Comparison of ENCODE assay signal across 7 cellular contexts in genomic region chr1:72037745-72038343, GRCh38.
DNase-seq lines count a peak whose midpoint lies in the region; FAIRE-seq and TF ChIP-seq lines count a peak whose summit lies in the region.

No MANE protein-coding gene starts in this region.

- intact Hi-C loops in uterus (cut with DNase I; ENCODE audit: low total_unique reads), result no loop called here

- TF ChIP-seq CTCF in GM20000 (IDR thresholded peaks at IDR 0.05; ENCODE audit: extremely low read depth, missing control alignments), result peak; percentile 47
- peak; percentile 31 for TF ChIP-seq CTCF in NB4 (IDR thresholded peaks at IDR 0.05; ENCODE audit: low read depth, low read length)
- peak in 2 of 3 experiments; percentile 51 to 58 for TF ChIP-seq CTCF in keratinocyte (optimal IDR thresholded peaks at IDR 0.05 in 1 of 3, IDR thresholded peaks at IDR 0.05 in 1 of 3, conservative IDR thresholded peaks at IDR 0.05 in 1 of 3; ENCODE audit: extremely low read depth in 1 of 3, insufficient read depth in 2 of 3, low read length in 3 of 3)
- peak in 3 of 4 experiments; percentile 12 to 25 (median 14) for TF ChIP-seq CTCF in uterus (IDR thresholded peaks at IDR 0.05)

- TF ChIP-seq POLR2A in NB4 (IDR thresholded peaks at IDR 0.05; ENCODE audit: extremely low read depth, insufficient read length) (no peak), uterus (IDR thresholded peaks at IDR 0.05) (no peak)

- no peaks in the 10 kb centered on the region for H3K4me1 ChIP-seq in keratinocyte (ENCODE audit: control insufficient read depth, extremely low read depth, insufficient read depth, low read length)
- H3K4me1 ChIP-seq in uterus, result no peaks in the 10 kb centered on the region

- H3K4me3 ChIP-seq in NB4 (ENCODE audit: low read depth, low read length) (no peak overlapping the region), keratinocyte (ENCODE audit: control insufficient read depth in 2 of 3, extremely low read depth in 1 of 3, insufficient read depth in 2 of 3, low read depth in 1 of 3, low read length in 3 of 3) (no peak overlapping the region), uterus (no peak overlapping the region)

- H2AFZ ChIP-seq in keratinocyte (ENCODE audit: control insufficient read depth, low read length), result no peak overlapping the region

- H3K9ac ChIP-seq in keratinocyte (ENCODE audit: control insufficient read depth, extremely low read depth, insufficient read depth, low read length), result no peak overlapping the region

- no peaks in the 10 kb centered on the region for H3K79me2 ChIP-seq in keratinocyte (ENCODE audit: control insufficient read depth, insufficient read depth, low read length)

- H3K9me3 ChIP-seq in keratinocyte (ENCODE audit: control insufficient read depth, low read depth, low read length) (no peaks in the 10 kb centered on the region), uterus (no peaks in the 10 kb centered on the region)

- H3K4me3 Mint-ChIP-seq in activated naive CD8-positive, alpha-beta T cell treated with anti-CD3 and anti-CD28 coated beads for 36 hours, result no peak overlapping the region

- dilution Hi-C loops in keratinocyte (cut with MboI; ENCODE audit: extremely low pct_ligation_motif_present, low sequenced_read_pairs), result loop anchor here (25.0 kb wide), 1 partner anchor 451 kb away; no protein-coding TSS in a partner anchor

- H3K27ac ChIP-seq in keratinocyte (ENCODE audit: control insufficient read depth, insufficient read depth, low read length), result no peak overlapping the region
- H3K27ac ChIP-seq in uterus, result no peak overlapping the region

- H3K27ac Mint-ChIP-seq in activated naive CD8-positive, alpha-beta T cell treated with anti-CD3 and anti-CD28 coated beads for 36 hours, result no peak overlapping the region

- no peaks in the 10 kb centered on the region for H3K9me1 ChIP-seq in keratinocyte (ENCODE audit: control insufficient read depth, extremely low read depth, insufficient read depth, low read length)

- no peaks in the 10 kb centered on the region for H3K36me3 Mint-ChIP-seq in activated naive CD8-positive, alpha-beta T cell treated with anti-CD3 and anti-CD28 coated beads for 36 hours

- DNase-seq in EH (ENCODE audit: low read depth) (peak; percentile 51), GM20000 (ENCODE audit: low spot score) (peak; percentile 12), NB4 (ENCODE audit: low read depth) (peak; percentile 59), keratinocyte (ENCODE audit: low read depth, low spot score) (peak; percentile 13), uterus (no peak)
- peak; percentile 0 for DNase-seq in activated naive CD8-positive, alpha-beta T cell treated with anti-CD3 and anti-CD28 coated beads for 36 hours
- no peak for DNase-seq in activated effector memory CD4-positive, alpha-beta T cell treated with anti-CD3 and anti-CD28 coated beads, Interleukin-2, amount 50 U/mL, for 16 hours

- no peak for FAIRE-seq in keratinocyte (lab: Jason Lieb, UNC)

- no peaks in the 10 kb centered on the region for H3K27me3 Mint-ChIP-seq in activated naive CD8-positive, alpha-beta T cell treated with anti-CD3 and anti-CD28 coated beads for 36 hours

- no peaks in the 10 kb centered on the region for H3K36me3 ChIP-seq in keratinocyte (ENCODE audit: control insufficient read depth in 2 of 2, extremely low read depth in 1 of 2, insufficient read depth in 2 of 2, low read length in 2 of 2)
- peaks cover 0 to 6% of the 10 kb centered on the region in 2 donors for H3K36me3 ChIP-seq in uterus

- H3K4me2 ChIP-seq in keratinocyte (ENCODE audit: control insufficient read depth, extremely low read depth, insufficient read depth, low read depth, low read length), result no peak overlapping the region

- H3K27me3 ChIP-seq in keratinocyte (ENCODE audit: control insufficient read depth, extremely low read depth, insufficient read depth, low read length) (no peaks in the 10 kb centered on the region), uterus (no peaks in the 10 kb centered on the region)

- no peaks in the 10 kb centered on the region for H3K4me1 Mint-ChIP-seq in activated naive CD8-positive, alpha-beta T cell treated with anti-CD3 and anti-CD28 coated beads for 36 hours

- H3K9me3 Mint-ChIP-seq in activated naive CD8-positive, alpha-beta T cell treated with anti-CD3 and anti-CD28 coated beads for 36 hours, result no peaks in the 10 kb centered on the region

- no peaks in the 10 kb centered on the region for H4K20me1 ChIP-seq in keratinocyte (ENCODE audit: control insufficient read depth, extremely low read depth, insufficient read depth, low read length)

Comparison
In these comparisons a context has a peak if more than half of its experiments do, and no peak if none do; other contexts are left out.
1. DNase-seq: peak in EH (single experiment), GM20000 (single experiment), NB4 (single experiment), activated naive CD8-positive, alpha-beta T cell treated with anti-CD3 and anti-CD28 coated beads for 36 hours (single experiment) and keratinocyte (single experiment); none in uterus (0 of 2) and activated effector memory CD4-positive, alpha-beta T cell treated with anti-CD3 and anti-CD28 coated beads, Interleukin-2, amount 50 U/mL, for 16 hours (single experiment).
2. Peak in every context shown above with its lines, with median percentiles within 50 percentile points of each other: CTCF ChIP-seq.